ENCODE assay signal across 38 cellular contexts in the genomic region with DNA sequence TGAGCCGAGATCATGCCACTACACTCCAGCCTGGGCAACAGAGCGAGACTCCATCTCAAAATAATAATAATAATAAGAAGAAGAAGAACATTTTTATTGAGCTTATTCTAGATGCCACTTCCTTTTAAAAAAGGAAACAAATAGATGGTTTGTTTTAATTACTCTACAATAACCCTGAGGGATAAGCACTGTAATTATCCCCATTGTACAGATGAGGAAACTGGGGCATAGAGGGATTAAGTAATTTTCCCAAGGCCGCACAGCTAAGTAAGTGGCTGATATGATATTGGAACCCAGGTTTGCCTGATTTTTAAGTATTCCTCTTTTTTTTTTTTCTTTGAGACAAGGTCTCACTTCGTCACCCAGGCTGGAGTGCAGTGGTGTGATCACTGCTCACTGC.
"Had no signal": no experiment of that assay in that cellular context is flagged by ENCODE, and none has a peak within 500 bp of the region (broad histone marks: within the 10 kb centered on the region; RNA-seq: fewer than 3 reads in every experiment).

No MANE protein-coding gene starts in this region.

- FAIRE-seq: bronchial epithelial cell, TTC549 had no signal

- H3K27ac ChIP-seq: ascending aorta, cardiac muscle cell, VCaP had no signal

- H3K4me1 ChIP-seq: ascending aorta had no signal

- DNase-seq: activated B cell treated with CpG ODN at 0.5 μM for 24 hours; activated CD4-positive, alpha-beta memory T cell treated with anti-CD3 and anti-CD28 coated beads for 36 hours; activated CD4-positive, alpha-beta T cell treated with anti-CD3 and anti-CD28 coated beads for 4 hours; activated CD4-positive, alpha-beta T cell treated with anti-CD3 and anti-CD28 coated beads, Interleukin-2, amount 10 ng/mL, durations not matched to agents 24 days and 14 days; activated CD4-positive, alpha-beta T cell treated with anti-CD3 and anti-CD28 coated beads, Interleukin-2, amount 50 U/mL, for 1 hour; activated CD4-positive, alpha-beta T cell treated with anti-CD3 and anti-CD28 coated beads, Interleukin-2, amount 50 U/mL, for 4 hours; activated CD4-positive, CD25-positive, alpha-beta regulatory T cell treated with anti-CD3 and anti-CD28 coated beads, Interleukin-2, amount 50 U/mL, for 72 hours; activated CD8-positive, alpha-beta memory T cell treated with anti-CD3 and anti-CD28 coated beads, Interleukin-2, amount 50 U/mL, for 4 hours; activated CD8-positive, alpha-beta T cell treated with anti-CD3 and anti-CD28 coated beads for 36 hours; activated effector memory CD4-positive, alpha-beta T cell treated with anti-CD3 and anti-CD28 coated beads, Interleukin-2, amount 50 U/mL, for 16 hours; activated gamma-delta T cell treated with Interleukin-2 at 50 U/mL for 16 hours; activated naive CD4-positive, alpha-beta T cell; activated naive CD4-positive, alpha-beta T cell treated with anti-CD3 and anti-CD28 coated beads for 36 hours; activated naive CD4-positive, alpha-beta T cell treated with anti-CD3 and anti-CD28 coated beads, Interleukin-2, amount 50 U/mL, for 16 hours; activated naive CD8-positive, alpha-beta T cell treated with anti-CD3 and anti-CD28 coated beads for 36 hours; activated T-cell treated with anti-CD3 and anti-CD28 coated beads for 4 hours; activated T-cell treated with anti-CD3 and anti-CD28 coated beads, Interleukin-2, amount 50 U/mL, for 1 hour; activated T-cell treated with anti-CD3 and anti-CD28 coated beads, Interleukin-2, amount 50 U/mL, for 4 hours; activated T-cell treated with anti-CD3 and anti-CD28 coated beads, Interleukin-2, amount 50 U/mL, for 72 hours; amygdala; anterior cingulate cortex; caudate nucleus; cerebellar nuclear complex; T-helper 1 cell; T-helper 2 cell; T-helper 9 cell had no signal

- H3K27ac Mint-ChIP-seq: activated B cell treated with CpG ODN at 0.5 μM for 24 hours; activated CD4-positive, alpha-beta memory T cell treated with anti-CD3 and anti-CD28 coated beads for 36 hours; activated CD4-positive, alpha-beta T cell treated with anti-CD3 and anti-CD28 coated beads, Interleukin-2, amount 10 ng/mL, durations not matched to agents 24 days and 14 days; activated CD8-positive, alpha-beta T cell treated with anti-CD3 and anti-CD28 coated beads for 36 hours; activated naive CD4-positive, alpha-beta T cell treated with anti-CD3 and anti-CD28 coated beads for 36 hours; activated naive CD4-positive, alpha-beta T cell treated with anti-CD3 and anti-CD28 coated beads, Interleukin-2, amount 50 U/mL, for 72 hours; activated naive CD8-positive, alpha-beta T cell treated with anti-CD3 and anti-CD28 coated beads for 36 hours; activated T-cell treated with anti-CD3 and anti-CD28 coated beads, Interleukin-2, amount 50 U/mL, for 72 hours; activated T-helper 1 cell treated with anti-CD3 and anti-CD28 coated beads, Interleukin-12 subunit alpha, Interleukin-12 subunit beta, Interleukin-2, Interleukin-4 antibody, amounts not matched to agents 30 ng/mL and 10 ng/mL and 1 ng/mL, durations not matched to agents 14 hours and 24 hours and 36 hours; activated T-helper 17 cell treated with anti-CD3 and anti-CD28 coated beads, Interleukin-2, amount 50 U/mL, for 72 hours; brain; T-helper 1 cell treated with Interleukin-12 subunit alpha and Interleukin-12 subunit beta and Interleukin-4 antibody, amounts not matched to agents 30 μg/mL and 1 μg/mL, for 36 hours; T-helper 2 cell treated with Interferon-gamma antibody and Interleukin-4, amounts not matched to agents 5 μg/mL and 100 μg/mL, for 36 hours had no signal

- H3K36me3 ChIP-seq: ascending aorta, cardiac muscle cell had no signal

- H3K4me1 Mint-ChIP-seq: activated B cell treated with CpG ODN at 0.5 μM for 24 hours; activated CD4-positive, alpha-beta T cell treated with anti-CD3 and anti-CD28 coated beads, Interleukin-2, amount 10 ng/mL, durations not matched to agents 24 days and 14 days; activated naive CD8-positive, alpha-beta T cell treated with anti-CD3 and anti-CD28 coated beads for 36 hours; activated T-helper 17 cell treated with anti-CD3 and anti-CD28 coated beads, Interleukin-2, amount 50 U/mL, for 72 hours; brain; central memory CD8-positive, alpha-beta T cell had no signal

- H3K9me3 Mint-ChIP-seq: activated B cell treated with CpG ODN at 0.5 μM for 24 hours; activated CD4-positive, alpha-beta memory T cell treated with anti-CD3 and anti-CD28 coated beads for 36 hours; activated CD4-positive, alpha-beta T cell treated with anti-CD3 and anti-CD28 coated beads, Interleukin-2, amount 10 ng/mL, durations not matched to agents 24 days and 14 days; activated CD8-positive, alpha-beta T cell treated with anti-CD3 and anti-CD28 coated beads for 36 hours; activated naive CD4-positive, alpha-beta T cell treated with anti-CD3 and anti-CD28 coated beads for 36 hours; activated naive CD4-positive, alpha-beta T cell treated with anti-CD3 and anti-CD28 coated beads, Interleukin-2, amount 50 U/mL, for 72 hours; activated naive CD8-positive, alpha-beta T cell treated with anti-CD3 and anti-CD28 coated beads for 36 hours; activated T-cell treated with anti-CD3 and anti-CD28 coated beads, Interleukin-2, amount 50 U/mL, for 4 hours; activated T-cell treated with anti-CD3 and anti-CD28 coated beads, Interleukin-2, amount 50 U/mL, for 72 hours; activated T-helper 1 cell treated with anti-CD3 and anti-CD28 coated beads, Interleukin-12 subunit alpha, Interleukin-12 subunit beta, Interleukin-2, Interleukin-4 antibody, amounts not matched to agents 30 ng/mL and 10 ng/mL and 1 ng/mL, durations not matched to agents 14 hours and 24 hours and 36 hours; activated T-helper 17 cell treated with anti-CD3 and anti-CD28 coated beads, Interleukin-2, amount 50 U/mL, for 72 hours; brain; central memory CD8-positive, alpha-beta T cell; T-helper 1 cell treated with Interleukin-12 subunit alpha and Interleukin-12 subunit beta and Interleukin-4 antibody, amounts not matched to agents 30 μg/mL and 1 μg/mL, for 36 hours; T-helper 2 cell treated with Interferon-gamma antibody and Interleukin-4, amounts not matched to agents 5 μg/mL and 100 μg/mL, for 36 hours had no signal

- H3K4me3 ChIP-seq: ascending aorta, cardiac muscle cell had no signal

- H3K36me3 Mint-ChIP-seq: activated naive CD4-positive, alpha-beta T cell treated with anti-CD3 and anti-CD28 coated beads, Interleukin-2, amount 50 U/mL, for 72 hours had no signal

- H3K27me3 ChIP-seq: ascending aorta, cardiac muscle cell had no signal

- H3K4me3 Mint-ChIP-seq: activated B cell treated with CpG ODN at 0.5 μM for 24 hours; activated CD4-positive, alpha-beta memory T cell treated with anti-CD3 and anti-CD28 coated beads for 36 hours; activated CD4-positive, alpha-beta T cell treated with anti-CD3 and anti-CD28 coated beads, Interleukin-2, amount 10 ng/mL, durations not matched to agents 24 days and 14 days; activated CD8-positive, alpha-beta T cell treated with anti-CD3 and anti-CD28 coated beads for 36 hours; activated naive CD4-positive, alpha-beta T cell treated with anti-CD3 and anti-CD28 coated beads for 36 hours; activated naive CD8-positive, alpha-beta T cell treated with anti-CD3 and anti-CD28 coated beads for 36 hours; activated T-cell treated with anti-CD3 and anti-CD28 coated beads, Interleukin-2, amount 50 U/mL, for 4 hours; activated T-cell treated with anti-CD3 and anti-CD28 coated beads, Interleukin-2, amount 50 U/mL, for 72 hours; activated T-helper 1 cell treated with anti-CD3 and anti-CD28 coated beads, Interleukin-12 subunit alpha, Interleukin-12 subunit beta, Interleukin-2, Interleukin-4 antibody, amounts not matched to agents 30 ng/mL and 10 ng/mL and 1 ng/mL, durations not matched to agents 14 hours and 24 hours and 36 hours; activated T-helper 17 cell treated with anti-CD3 and anti-CD28 coated beads, Interleukin-2, amount 50 U/mL, for 72 hours; brain; central memory CD8-positive, alpha-beta T cell; T-helper 1 cell treated with Interleukin-12 subunit alpha and Interleukin-12 subunit beta and Interleukin-4 antibody, amounts not matched to agents 30 μg/mL and 1 μg/mL, for 36 hours; T-helper 2 cell treated with Interferon-gamma antibody and Interleukin-4, amounts not matched to agents 5 μg/mL and 100 μg/mL, for 36 hours had no signal

- H3K27me3 Mint-ChIP-seq: activated B cell treated with CpG ODN at 0.5 μM for 24 hours; activated CD4-positive, alpha-beta memory T cell treated with anti-CD3 and anti-CD28 coated beads for 36 hours; activated CD4-positive, alpha-beta T cell treated with anti-CD3 and anti-CD28 coated beads, Interleukin-2, amount 10 ng/mL, durations not matched to agents 24 days and 14 days; activated CD8-positive, alpha-beta T cell treated with anti-CD3 and anti-CD28 coated beads for 36 hours; activated naive CD8-positive, alpha-beta T cell treated with anti-CD3 and anti-CD28 coated beads for 36 hours; activated T-helper 17 cell treated with anti-CD3 and anti-CD28 coated beads, Interleukin-2, amount 50 U/mL, for 72 hours; central memory CD8-positive, alpha-beta T cell had no signal

- ATAC-seq: activated CD8-positive, alpha-beta T cell treated with anti-CD3 and anti-CD28 coated beads for 36 hours; activated naive CD4-positive, alpha-beta T cell treated with anti-CD3 and anti-CD28 coated beads, Interleukin-2, amount 50 U/mL, for 72 hours; activated T-cell treated with anti-CD3 and anti-CD28 coated beads, Interleukin-2, amount 50 U/mL, for 4 hours; activated T-cell treated with anti-CD3 and anti-CD28 coated beads, Interleukin-2, amount 50 U/mL, for 72 hours; activated T-helper 17 cell treated with anti-CD3 and anti-CD28 coated beads, Interleukin-2, amount 50 U/mL, for 72 hours had no signal

- H3K9me3 ChIP-seq: ascending aorta had no signal
